ENCODE assay signal across 1 cellular context in the genomic region with DNA sequence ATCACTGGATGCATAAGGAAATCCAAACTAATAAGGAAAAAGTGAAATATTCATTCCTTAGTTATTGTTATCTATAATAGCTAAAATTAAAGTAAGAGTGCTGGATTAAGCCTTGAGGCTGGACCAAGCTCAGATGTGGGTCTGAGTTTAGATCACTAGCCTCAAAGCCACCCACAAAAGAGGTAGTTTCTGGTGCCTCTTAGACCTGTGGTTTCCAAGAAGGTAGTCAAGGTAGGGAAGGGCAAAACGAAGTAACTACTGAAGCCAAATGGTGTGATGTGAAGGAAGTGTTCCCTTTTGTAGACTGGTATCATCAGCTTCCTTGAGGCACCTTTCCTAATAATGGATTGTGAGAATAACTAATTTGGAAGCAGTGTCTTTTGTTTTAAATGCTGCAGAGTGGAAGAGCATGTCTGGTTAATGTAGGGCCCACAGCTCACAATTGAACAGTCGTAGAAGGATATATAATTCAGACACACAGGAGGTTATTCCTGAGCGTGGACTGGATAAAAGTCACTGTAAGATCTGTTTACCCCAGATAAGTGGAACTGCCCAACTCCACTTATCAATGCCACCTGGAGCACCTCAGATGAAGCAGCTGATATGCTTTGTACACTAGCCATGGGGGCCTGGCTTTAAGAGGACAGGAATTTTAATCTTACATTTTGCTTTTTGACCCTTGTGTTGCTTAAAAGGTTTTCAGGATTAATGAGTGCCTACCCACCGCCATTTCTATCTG.
TF ChIP-seq lines count a peak whose summit lies in the region.

No MANE protein-coding gene starts in this region.

TF ChIP-seq in K562, 482 proteins besides CTCF, POLR2A, EP300 and RAD21 (continued from another document and continues in another):
- TF ChIP-seq ZNF766 (CRISPR knock-in tag; conservative IDR thresholded peaks at IDR 0.05) (peak; percentile 45; the same call in 1 of the 2 replicates), E2F4 (CRISPR knock-in tag; IDR thresholded peaks at IDR 0.05; ENCODE audit: low read depth) (no peak), NFE2L1 (tag; IDR thresholded peaks at IDR 0.05; ENCODE audit: borderline replicate concordance, low read depth) (no peak), MTA1 (IDR thresholded peaks at IDR 0.05; ENCODE audit: borderline replicate concordance) (0 out of 2 replicates have a peak, but pooled peaks have one; percentile 24), CREM (IDR thresholded peaks at IDR 0.05; ENCODE audit: low read depth) (0 out of 2 replicates have a peak, but pooled peaks have one; percentile 31), KLF6 (CRISPR knock-in tag; IDR thresholded peaks at IDR 0.05; ENCODE audit: borderline replicate concordance) (no peak), EWSR1 (IDR thresholded peaks at IDR 0.05; ENCODE audit: borderline replicate concordance, low read depth, partially characterized antibody) (no peak), ZBTB7A (IDR thresholded peaks at IDR 0.05; ENCODE audit: borderline replicate concordance, control insufficient read depth, low read depth, low read length) (no peak), GTF2F1 (IDR thresholded peaks at IDR 0.05; ENCODE audit: low read depth, low read length) (no peak), FOXM1 (IDR thresholded peaks at IDR 0.05; ENCODE audit: low read depth) (peak; percentile 55), FOXM1 (CRISPR knock-in tag; IDR thresholded peaks at IDR 0.05; ENCODE audit: low read depth) (no peak), NUFIP1 (IDR thresholded peaks at IDR 0.05; ENCODE audit: partially characterized antibody) (no peak), PRPF4 (IDR thresholded peaks at IDR 0.05; ENCODE audit: insufficient read depth, low read depth, low read length, poor library complexity, severe bottlenecking) (no peak), MBD2 (IDR thresholded peaks at IDR 0.05; ENCODE audit: borderline replicate concordance, low read depth) (no peak), CBX1 (IDR thresholded peaks at IDR 0.05; ENCODE audit: low read depth) (no peak), RFX7 (CRISPR knock-in tag; IDR thresholded peaks at IDR 0.05) (no peak), EZH2 (IDR thresholded peaks at IDR 0.05; ENCODE audit: borderline replicate concordance, low read depth, low read length) (no peak), GABPB2 (CRISPR knock-in tag; conservative IDR thresholded peaks at IDR 0.05) (no peak), SETDB1 (IDR thresholded peaks at IDR 0.05; ENCODE audit: low read length) (no peak), SMARCE1 (IDR thresholded peaks at IDR 0.05) (peak; percentile 82; the same call in 1 of the 2 replicates), ZC3H4 (CRISPR knock-in tag; IDR thresholded peaks at IDR 0.05; ENCODE audit: borderline replicate concordance) (no peak), HNRNPL (IDR thresholded peaks at IDR 0.05; ENCODE audit: low read depth, low read length) (no peak), HES1 (IDR thresholded peaks at IDR 0.05; ENCODE audit: low read depth) (no peak), ARID1B (IDR thresholded peaks at IDR 0.05) (peak; percentile 91), MAFF (IDR thresholded peaks at IDR 0.05; ENCODE audit: low read length) (no peak), ADNP (tag; IDR thresholded peaks at IDR 0.05) (0 out of 2 replicates have a peak, but pooled peaks have one; percentile 47), CBFA2T2 (conservative IDR thresholded peaks at IDR 0.05) (peak; percentile 79), OTX1 (CRISPR knock-in tag; IDR thresholded peaks at IDR 0.05) (no peak), FOXO4 (CRISPR knock-in tag; IDR thresholded peaks at IDR 0.05) (no peak), TAF1 (IDR thresholded peaks at IDR 0.05; ENCODE audit: control insufficient read depth, extremely low read depth, insufficient read depth, low read length, severe bottlenecking) (no peak), MBD1 (CRISPR knock-in tag; IDR thresholded peaks at IDR 0.05) (no peak), POLR2AphosphoS2 (IDR thresholded peaks at IDR 0.05; ENCODE audit: low read length) (no peak), ZFP91 (CRISPR knock-in tag; IDR thresholded peaks at IDR 0.05) (no peak), SMARCA5 (IDR thresholded peaks at IDR 0.05) (no peak), ZEB2 (IDR thresholded peaks at IDR 0.05) (peak; percentile 82; the same call in 1 of the 2 replicates), ZC3H8 (IDR thresholded peaks at IDR 0.05) (no peak), STAT5A (IDR thresholded peaks at IDR 0.05; ENCODE audit: borderline replicate concordance, low read length) (peak; percentile 46; the same call in 1 of the 2 replicates)
- TF ChIP-seq, protein P1, sequence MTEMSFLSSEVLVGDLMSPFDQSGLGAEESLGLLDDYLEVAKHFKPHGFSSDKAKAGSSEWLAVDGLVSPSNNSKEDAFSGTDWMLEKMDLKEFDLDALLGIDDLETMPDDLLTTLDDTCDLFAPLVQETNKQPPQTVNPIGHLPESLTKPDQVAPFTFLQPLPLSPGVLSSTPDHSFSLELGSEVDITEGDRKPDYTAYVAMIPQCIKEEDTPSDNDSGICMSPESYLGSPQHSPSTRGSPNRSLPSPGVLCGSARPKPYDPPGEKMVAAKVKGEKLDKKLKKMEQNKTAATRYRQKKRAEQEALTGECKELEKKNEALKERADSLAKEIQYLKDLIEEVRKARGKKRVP (CRISPR knock-in tag; IDR thresholded peaks at IDR 0.05), result no peak
- TF ChIP-seq, protein P2, sequence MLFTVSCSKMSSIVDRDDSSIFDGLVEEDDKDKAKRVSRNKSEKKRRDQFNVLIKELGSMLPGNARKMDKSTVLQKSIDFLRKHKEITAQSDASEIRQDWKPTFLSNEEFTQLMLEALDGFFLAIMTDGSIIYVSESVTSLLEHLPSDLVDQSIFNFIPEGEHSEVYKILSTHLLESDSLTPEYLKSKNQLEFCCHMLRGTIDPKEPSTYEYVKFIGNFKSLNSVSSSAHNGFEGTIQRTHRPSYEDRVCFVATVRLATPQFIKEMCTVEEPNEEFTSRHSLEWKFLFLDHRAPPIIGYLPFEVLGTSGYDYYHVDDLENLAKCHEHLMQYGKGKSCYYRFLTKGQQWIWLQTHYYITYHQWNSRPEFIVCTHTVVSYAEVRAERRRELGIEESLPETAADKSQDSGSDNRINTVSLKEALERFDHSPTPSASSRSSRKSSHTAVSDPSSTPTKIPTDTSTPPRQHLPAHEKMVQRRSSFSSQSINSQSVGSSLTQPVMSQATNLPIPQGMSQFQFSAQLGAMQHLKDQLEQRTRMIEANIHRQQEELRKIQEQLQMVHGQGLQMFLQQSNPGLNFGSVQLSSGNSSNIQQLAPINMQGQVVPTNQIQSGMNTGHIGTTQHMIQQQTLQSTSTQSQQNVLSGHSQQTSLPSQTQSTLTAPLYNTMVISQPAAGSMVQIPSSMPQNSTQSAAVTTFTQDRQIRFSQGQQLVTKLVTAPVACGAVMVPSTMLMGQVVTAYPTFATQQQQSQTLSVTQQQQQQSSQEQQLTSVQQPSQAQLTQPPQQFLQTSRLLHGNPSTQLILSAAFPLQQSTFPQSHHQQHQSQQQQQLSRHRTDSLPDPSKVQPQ (CRISPR knock-in tag; IDR thresholded peaks at IDR 0.05; ENCODE audit: borderline replicate concordance), result no peak
- TF ChIP-seq, protein P3, sequence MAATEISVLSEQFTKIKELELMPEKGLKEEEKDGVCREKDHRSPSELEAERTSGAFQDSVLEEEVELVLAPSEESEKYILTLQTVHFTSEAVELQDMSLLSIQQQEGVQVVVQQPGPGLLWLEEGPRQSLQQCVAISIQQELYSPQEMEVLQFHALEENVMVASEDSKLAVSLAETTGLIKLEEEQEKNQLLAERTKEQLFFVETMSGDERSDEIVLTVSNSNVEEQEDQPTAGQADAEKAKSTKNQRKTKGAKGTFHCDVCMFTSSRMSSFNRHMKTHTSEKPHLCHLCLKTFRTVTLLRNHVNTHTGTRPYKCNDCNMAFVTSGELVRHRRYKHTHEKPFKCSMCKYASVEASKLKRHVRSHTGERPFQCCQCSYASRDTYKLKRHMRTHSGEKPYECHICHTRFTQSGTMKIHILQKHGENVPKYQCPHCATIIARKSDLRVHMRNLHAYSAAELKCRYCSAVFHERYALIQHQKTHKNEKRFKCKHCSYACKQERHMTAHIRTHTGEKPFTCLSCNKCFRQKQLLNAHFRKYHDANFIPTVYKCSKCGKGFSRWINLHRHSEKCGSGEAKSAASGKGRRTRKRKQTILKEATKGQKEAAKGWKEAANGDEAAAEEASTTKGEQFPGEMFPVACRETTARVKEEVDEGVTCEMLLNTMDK (IDR thresholded peaks at IDR 0.05; ENCODE audit: borderline replicate concordance, insufficient read depth, low read depth, low read length, poor library complexity, severe bottlenecking), result no peak
- TF ChIP-seq, protein P4, sequence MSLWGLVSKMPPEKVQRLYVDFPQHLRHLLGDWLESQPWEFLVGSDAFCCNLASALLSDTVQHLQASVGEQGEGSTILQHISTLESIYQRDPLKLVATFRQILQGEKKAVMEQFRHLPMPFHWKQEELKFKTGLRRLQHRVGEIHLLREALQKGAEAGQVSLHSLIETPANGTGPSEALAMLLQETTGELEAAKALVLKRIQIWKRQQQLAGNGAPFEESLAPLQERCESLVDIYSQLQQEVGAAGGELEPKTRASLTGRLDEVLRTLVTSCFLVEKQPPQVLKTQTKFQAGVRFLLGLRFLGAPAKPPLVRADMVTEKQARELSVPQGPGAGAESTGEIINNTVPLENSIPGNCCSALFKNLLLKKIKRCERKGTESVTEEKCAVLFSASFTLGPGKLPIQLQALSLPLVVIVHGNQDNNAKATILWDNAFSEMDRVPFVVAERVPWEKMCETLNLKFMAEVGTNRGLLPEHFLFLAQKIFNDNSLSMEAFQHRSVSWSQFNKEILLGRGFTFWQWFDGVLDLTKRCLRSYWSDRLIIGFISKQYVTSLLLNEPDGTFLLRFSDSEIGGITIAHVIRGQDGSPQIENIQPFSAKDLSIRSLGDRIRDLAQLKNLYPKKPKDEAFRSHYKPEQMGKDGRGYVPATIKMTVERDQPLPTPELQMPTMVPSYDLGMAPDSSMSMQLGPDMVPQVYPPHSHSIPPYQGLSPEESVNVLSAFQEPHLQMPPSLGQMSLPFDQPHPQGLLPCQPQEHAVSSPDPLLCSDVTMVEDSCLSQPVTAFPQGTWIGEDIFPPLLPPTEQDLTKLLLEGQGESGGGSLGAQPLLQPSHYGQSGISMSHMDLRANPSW (CRISPR knock-in tag; IDR thresholded peaks at IDR 0.05), result no peak
- TF ChIP-seq, protein P5, sequence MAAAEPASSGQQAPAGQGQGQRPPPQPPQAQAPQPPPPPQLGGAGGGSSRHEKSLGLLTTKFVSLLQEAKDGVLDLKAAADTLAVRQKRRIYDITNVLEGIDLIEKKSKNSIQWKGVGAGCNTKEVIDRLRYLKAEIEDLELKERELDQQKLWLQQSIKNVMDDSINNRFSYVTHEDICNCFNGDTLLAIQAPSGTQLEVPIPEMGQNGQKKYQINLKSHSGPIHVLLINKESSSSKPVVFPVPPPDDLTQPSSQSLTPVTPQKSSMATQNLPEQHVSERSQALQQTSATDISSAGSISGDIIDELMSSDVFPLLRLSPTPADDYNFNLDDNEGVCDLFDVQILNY (CRISPR knock-in tag; IDR thresholded peaks at IDR 0.05), result no peak
